In genomic region chr17:20230924-20231323, GRCh38 we compare ENCODE assay signal across 37 cellular contexts.
"Had no signal": no experiment of that assay in that cellular context is flagged by ENCODE, and none has a peak within 500 bp of the region (broad histone marks: within the 10 kb centered on the region; RNA-seq: fewer than 3 reads in every experiment).

No MANE protein-coding gene starts in this region.

- H3K4me1 ChIP-seq: breast epithelium, colonic mucosa had no signal

- H3K4me1 Mint-ChIP-seq: activated B cell treated with CpG ODN at 0.5 μM for 24 hours had no signal

- H3K4me3 Mint-ChIP-seq: activated B cell treated with CpG ODN at 0.5 μM for 24 hours; activated CD8-positive, alpha-beta memory T cell treated with anti-CD3 and anti-CD28 coated beads, Interleukin-2, amount 10 ng/mL, durations not matched to agents 7 days and 5 days; activated CD8-positive, alpha-beta T cell treated with anti-CD3 and anti-CD28 coated beads, Interleukin-2, amount 10 ng/mL, durations not matched to agents 7 days and 5 days; activated naive CD4-positive, alpha-beta T cell treated with anti-CD3 and anti-CD28 coated beads, Interleukin-2, amount 10 ng/mL, durations not matched to agents 7 days and 5 days; activated naive CD8-positive, alpha-beta T cell treated with anti-CD3 and anti-CD28 coated beads, Interleukin-2, amount 10 ng/mL, durations not matched to agents 7 days and 5 days; activated T-helper 1 cell treated with anti-CD3 and anti-CD28 coated beads, Interleukin-12 subunit alpha, Interleukin-12 subunit beta, Interleukin-2, Interleukin-4 antibody, amounts not matched to agents 30 ng/mL and 10 ng/mL and 1 ng/mL, durations not matched to agents 14 hours and 24 hours and 36 hours; brain; dendritic cell treated with granulocyte-macrophage colony-stimulating factor and Interleukin-4, amounts not matched to agents 40 ng/mL and 50 ng/mL, for 4 days; effector memory CD8-positive, alpha-beta T cell; T-helper 17 cell; T-helper 2 cell treated with Interferon-gamma antibody and Interleukin-4, amounts not matched to agents 5 μg/mL and 100 μg/mL, for 36 hours had no signal

- H3K4me3 ChIP-seq: ascending aorta, breast epithelium, cardiac muscle cell, colonic mucosa, esophagus squamous epithelium, gastroesophageal sphincter, heart right ventricle had no signal

- H3K27me3 ChIP-seq: ascending aorta, breast epithelium, cardiac muscle cell, colonic mucosa, esophagus squamous epithelium, gastroesophageal sphincter had no signal

- ATAC-seq: activated CD4-positive, CD25-positive, alpha-beta regulatory T cell treated with anti-CD3 and anti-CD28 coated beads, Interleukin-2, amount 50 U/mL, for 24 hours; activated CD8-positive, alpha-beta memory T cell treated with anti-CD3 and anti-CD28 coated beads, Interleukin-2, amount 10 ng/mL, durations not matched to agents 7 days and 5 days; activated CD8-positive, alpha-beta T cell treated with anti-CD3 and anti-CD28 coated beads, Interleukin-2, amount 10 ng/mL, durations not matched to agents 7 days and 5 days; activated naive CD4-positive, alpha-beta T cell treated with anti-CD3 and anti-CD28 coated beads, Interleukin-2, amount 50 U/mL, for 72 hours; effector memory CD8-positive, alpha-beta T cell; gastroesophageal sphincter; heart right ventricle; T-helper 17 cell had no signal

- H3K36me3 ChIP-seq: breast epithelium had no signal

- H3K27ac Mint-ChIP-seq: activated B cell treated with CpG ODN at 0.5 μM for 24 hours; activated CD8-positive, alpha-beta memory T cell treated with anti-CD3 and anti-CD28 coated beads, Interleukin-2, amount 10 ng/mL, durations not matched to agents 7 days and 5 days; activated CD8-positive, alpha-beta T cell treated with anti-CD3 and anti-CD28 coated beads, Interleukin-2, amount 10 ng/mL, durations not matched to agents 7 days and 5 days; activated naive CD4-positive, alpha-beta T cell treated with anti-CD3 and anti-CD28 coated beads, Interleukin-2, amount 10 ng/mL, durations not matched to agents 7 days and 5 days; activated naive CD8-positive, alpha-beta T cell treated with anti-CD3 and anti-CD28 coated beads, Interleukin-2, amount 10 ng/mL, durations not matched to agents 7 days and 5 days; activated T-helper 1 cell treated with anti-CD3 and anti-CD28 coated beads, Interleukin-12 subunit alpha, Interleukin-12 subunit beta, Interleukin-2, Interleukin-4 antibody, amounts not matched to agents 30 ng/mL and 10 ng/mL and 1 ng/mL, durations not matched to agents 14 hours and 24 hours and 36 hours; activated T-helper 2 cell treated with anti-CD3 and anti-CD28 coated beads, Interferon-gamma antibody, Interleukin-2, Interleukin-4, amounts not matched to agents 10 μg/mL and 5 μg/mL and 100 μg/mL, durations not matched to agents 14 hours and 24 hours and 36 hours; dendritic cell treated with granulocyte-macrophage colony-stimulating factor and Interleukin-4, amounts not matched to agents 40 ng/mL and 50 ng/mL, for 4 days; effector memory CD8-positive, alpha-beta T cell; T-helper 17 cell; T-helper 2 cell treated with Interferon-gamma antibody and Interleukin-4, amounts not matched to agents 5 μg/mL and 100 μg/mL, for 36 hours had no signal

- H3K9me3 ChIP-seq: ascending aorta, breast epithelium, colonic mucosa, esophagus squamous epithelium, gastroesophageal sphincter, heart right ventricle had no signal

- H3K27ac ChIP-seq: ascending aorta, breast epithelium, cardiac muscle cell, colonic mucosa, epithelial cell of prostate, esophagus squamous epithelium, gastroesophageal sphincter, heart right ventricle, VCaP had no signal

- H3K9me3 Mint-ChIP-seq: activated B cell treated with CpG ODN at 0.5 μM for 24 hours; activated naive CD4-positive, alpha-beta T cell treated with anti-CD3 and anti-CD28 coated beads, Interleukin-2, amount 50 U/mL, for 72 hours; activated naive CD8-positive, alpha-beta T cell treated with anti-CD3 and anti-CD28 coated beads, Interleukin-2, amount 10 ng/mL, durations not matched to agents 7 days and 5 days; activated T-helper 2 cell treated with anti-CD3 and anti-CD28 coated beads, Interferon-gamma antibody, Interleukin-2, Interleukin-4, amounts not matched to agents 10 μg/mL and 5 μg/mL and 100 μg/mL, durations not matched to agents 14 hours and 24 hours and 36 hours; brain; dendritic cell treated with granulocyte-macrophage colony-stimulating factor and Interleukin-4, amounts not matched to agents 40 ng/mL and 50 ng/mL, for 4 days; effector memory CD8-positive, alpha-beta T cell; T-helper 2 cell treated with Interferon-gamma antibody and Interleukin-4, amounts not matched to agents 5 μg/mL and 100 μg/mL, for 36 hours had no signal

- H3K27me3 Mint-ChIP-seq: activated B cell treated with CpG ODN at 0.5 μM for 24 hours; activated CD8-positive, alpha-beta memory T cell treated with anti-CD3 and anti-CD28 coated beads, Interleukin-2, amount 10 ng/mL, durations not matched to agents 7 days and 5 days; activated naive CD4-positive, alpha-beta T cell treated with anti-CD3 and anti-CD28 coated beads, Interleukin-2, amount 10 ng/mL, durations not matched to agents 7 days and 5 days; activated naive CD8-positive, alpha-beta T cell treated with anti-CD3 and anti-CD28 coated beads, Interleukin-2, amount 10 ng/mL, durations not matched to agents 7 days and 5 days; brain; dendritic cell treated with granulocyte-macrophage colony-stimulating factor and Interleukin-4, amounts not matched to agents 40 ng/mL and 50 ng/mL, for 4 days; effector memory CD8-positive, alpha-beta T cell had no signal

- DNase-seq: activated B cell treated with CpG ODN at 0.5 μM for 24 hours; activated CD4-positive, alpha-beta T cell treated with anti-CD3 and anti-CD28 coated beads for 48 hours; activated CD4-positive, alpha-beta T cell treated with anti-CD3 and anti-CD28 coated beads, Interleukin-2, amount 50 U/mL, for 1 hour; activated CD4-positive, alpha-beta T cell treated with anti-CD3 and anti-CD28 coated beads, Interleukin-2, amount 50 U/mL, for 48 hours; activated CD8-positive, alpha-beta memory T cell treated with anti-CD3 and anti-CD28 coated beads, Interleukin-2, amount 10 ng/mL, durations not matched to agents 7 days and 5 days; activated CD8-positive, alpha-beta memory T cell treated with anti-CD3 and anti-CD28 coated beads, Interleukin-2, amount 50 U/mL, for 4 hours; activated CD8-positive, alpha-beta T cell treated with anti-CD3 and anti-CD28 coated beads, Interleukin-2, amount 10 ng/mL, durations not matched to agents 7 days and 5 days; activated effector memory CD4-positive, alpha-beta T cell treated with anti-CD3 and anti-CD28 coated beads, Interleukin-2, amount 50 U/mL, for 16 hours; activated naive CD4-positive, alpha-beta T cell; activated naive CD4-positive, alpha-beta T cell treated with anti-CD3 and anti-CD28 coated beads, Interleukin-2, amount 10 ng/mL, durations not matched to agents 7 days and 5 days; activated naive CD8-positive, alpha-beta T cell treated with anti-CD3 and anti-CD28 coated beads, Interleukin-2, amount 10 ng/mL, durations not matched to agents 7 days and 5 days; activated T-cell treated with anti-CD3 and anti-CD28 coated beads, Interleukin-2, amount 50 U/mL, for 1 hour; activated T-cell treated with anti-CD3 and anti-CD28 coated beads, Interleukin-2, amount 50 U/mL, for 48 hours; central memory CD4-positive, alpha-beta T cell; cerebellar nuclear complex; colonic mucosa; effector CD4-positive, alpha-beta T cell; effector memory CD8-positive, alpha-beta T cell; esophagus squamous epithelium; foreskin melanocyte; heart right ventricle; T-helper 1 cell; T-helper 17 cell; T1000 had no signal
